Comparison of ENCODE assay signal across 16 cellular contexts in genomic region chr7:72336382-72336886, GRCh38.
DNase-seq lines count a peak whose midpoint lies in the region; ATAC-seq and TF ChIP-seq lines count a peak whose summit lies in the region.
"Had no signal": no experiment of that assay in that cellular context is flagged by ENCODE, and none has a peak within 500 bp of the region (broad histone marks: within the 10 kb centered on the region; RNA-seq: fewer than 3 reads in every experiment).

No MANE protein-coding gene starts in this region.

- TF ChIP-seq POLR2A in heart left ventricle (IDR thresholded peaks at IDR 0.05), result no peak

- peaks cover 22 to 74% (median 42%) of the 10 kb centered on the region in 9 donors for H3K27me3 ChIP-seq in heart left ventricle

- H3K4me1 Mint-ChIP-seq in type B pancreatic cell (ENCODE audit: unreplicated experiment), result no peaks in the 10 kb centered on the region
- no peaks in the 10 kb centered on the region for H3K4me1 Mint-ChIP-seq in activated naive CD4-positive, alpha-beta T cell treated with anti-CD3 and anti-CD28 coated beads for 36 hours (ENCODE audit: low read depth)
- H3K4me1 Mint-ChIP-seq: activated CD4-positive, alpha-beta T cell treated with anti-CD3 and anti-CD28 coated beads, Interleukin-2, amount 10 ng/mL, durations not matched to agents 24 days and 14 days had no signal

- H3K27ac Mint-ChIP-seq in type B pancreatic cell, result no peak overlapping the region
- H3K27ac Mint-ChIP-seq in activated naive CD4-positive, alpha-beta T cell treated with anti-CD3 and anti-CD28 coated beads for 36 hours, result no peak overlapping the region
- H3K27ac Mint-ChIP-seq: activated CD4-positive, alpha-beta T cell treated with anti-CD3 and anti-CD28 coated beads, Interleukin-2, amount 10 ng/mL, durations not matched to agents 24 days and 14 days had no signal

- peaks cover 0 to 20% (median 0%) of the 10 kb centered on the region in 12 donors for H3K4me1 ChIP-seq in heart left ventricle

- H3K27ac ChIP-seq in heart left ventricle (no peak overlapping the region), caudate nucleus (ENCODE audit: low read depth, low read length) (peak overlapping the region; percentile 26)

- peak overlapping the region in 8 of 12 donors; percentile 5 to 39 (median 18) for H3K4me3 ChIP-seq in heart left ventricle
- H3K4me3 ChIP-seq: GM12878 had no signal

- H3K9me3 ChIP-seq in heart left ventricle, result peaks cover 0 to 9% (median 0%) of the 10 kb centered on the region in 12 donors

- peaks cover 11% of the 10 kb centered on the region for H3K9me3 Mint-ChIP-seq in type B pancreatic cell
- peaks cover 8% of the 10 kb centered on the region for H3K9me3 Mint-ChIP-seq in activated naive CD4-positive, alpha-beta T cell treated with anti-CD3 and anti-CD28 coated beads for 36 hours

- peaks cover 82% of the 10 kb centered on the region for H3K27me3 Mint-ChIP-seq in type B pancreatic cell
- H3K27me3 Mint-ChIP-seq in activated naive CD4-positive, alpha-beta T cell treated with anti-CD3 and anti-CD28 coated beads for 36 hours (ENCODE audit: low read depth), result peaks cover 28% of the 10 kb centered on the region

- TF ChIP-seq CTCF in heart left ventricle (IDR thresholded peaks at IDR 0.05), result no peak
- no peak for TF ChIP-seq CTCF in type B pancreatic cell (conservative IDR thresholded peaks at IDR 0.05)

- CTCF ChIA-PET in activated naive CD4-positive, alpha-beta T cell treated with anti-CD3 and anti-CD28 coated beads for 36 hours (lab: Charles Lee), result no interaction called here

- no peaks in the 10 kb centered on the region for H3K36me3 ChIP-seq in heart left ventricle

- WGBS in heart left ventricle, 4 donors, result 0 to 1% (median 1%) methylated on average over 18 to 54 of the region's 54 CpGs

- H3K36me3 Mint-ChIP-seq in type B pancreatic cell, result peaks cover 4% of the 10 kb centered on the region
- no peaks in the 10 kb centered on the region for H3K36me3 Mint-ChIP-seq in activated naive CD4-positive, alpha-beta T cell treated with anti-CD3 and anti-CD28 coated beads for 36 hours (ENCODE audit: low read depth)

- peak overlapping the region; percentile 59 for H3K4me3 Mint-ChIP-seq in type B pancreatic cell
- H3K4me3 Mint-ChIP-seq in activated naive CD4-positive, alpha-beta T cell treated with anti-CD3 and anti-CD28 coated beads for 36 hours, result no peak overlapping the region
- H3K4me3 Mint-ChIP-seq: activated CD4-positive, alpha-beta T cell treated with anti-CD3 and anti-CD28 coated beads, Interleukin-2, amount 10 ng/mL, durations not matched to agents 24 days and 14 days had no signal

- intact Hi-C loops in heart left ventricle (cut with DNase I) (no loop called here), cardiac septum (cut with DNase I) (no loop called here)
- intact Hi-C loops in activated naive CD4-positive, alpha-beta T cell treated with anti-CD3 and anti-CD28 coated beads for 36 hours (cut with micrococcal nuclease), result no loop called here

- no peak for ATAC-seq in heart left ventricle
- no peak for ATAC-seq in HG02623 (IDR thresholded peaks at IDR 0.05; ENCODE audit: unreplicated experiment)
- ATAC-seq: GM12878 had no signal

- DNase-seq in heart left ventricle (no peak), cardiac septum (ENCODE audit: low spot score) (no peak), caudate nucleus (lab: John Stamatoyannopoulos, UW) (peak in 11 of 61 donors; percentile 19 to 51 (median 42)), left kidney (ENCODE audit: low read depth, low spot score) (peak; percentile 72), type B pancreatic cell (ENCODE audit: extremely low spot score, unreplicated experiment) (no peak), Kasumi-1 (lab: John Stamatoyannopoulos, UW) (no peak)
- no peak for DNase-seq in activated naive CD4-positive, alpha-beta T cell treated with anti-CD3 and anti-CD28 coated beads for 36 hours
- DNase-seq: activated CD4-positive, alpha-beta T cell treated with anti-CD3 and anti-CD28 coated beads, Interleukin-2, amount 10 ng/mL, durations not matched to agents 24 days and 14 days; activated T-cell treated with anti-CD3 and anti-CD28 coated beads, Interleukin-2, amount 50 U/mL, for 48 hours; DND-41; effector memory CD4-positive, alpha-beta T cell; KBM-7; NCI-H2081 treated with DMSO at 0.1 percent for 48 hours; stimulated activated CD8-positive, alpha-beta memory T cell treated with anti-CD3 and anti-CD28 coated beads, Interleukin-4, amount 100 ng/mL, for 48 hours had no signal
